In genomic region chr16:82639666-82640336, GRCh38 we compare ENCODE assay signal across 2 cellular contexts.
TF ChIP-seq lines count a peak whose summit lies in the region.

No MANE protein-coding gene starts in this region.

TF ChIP-seq in WTC11, 78 proteins besides CTCF, POLR2A, EP300 and RAD21:
- TF ChIP-seq, protein P1, sequence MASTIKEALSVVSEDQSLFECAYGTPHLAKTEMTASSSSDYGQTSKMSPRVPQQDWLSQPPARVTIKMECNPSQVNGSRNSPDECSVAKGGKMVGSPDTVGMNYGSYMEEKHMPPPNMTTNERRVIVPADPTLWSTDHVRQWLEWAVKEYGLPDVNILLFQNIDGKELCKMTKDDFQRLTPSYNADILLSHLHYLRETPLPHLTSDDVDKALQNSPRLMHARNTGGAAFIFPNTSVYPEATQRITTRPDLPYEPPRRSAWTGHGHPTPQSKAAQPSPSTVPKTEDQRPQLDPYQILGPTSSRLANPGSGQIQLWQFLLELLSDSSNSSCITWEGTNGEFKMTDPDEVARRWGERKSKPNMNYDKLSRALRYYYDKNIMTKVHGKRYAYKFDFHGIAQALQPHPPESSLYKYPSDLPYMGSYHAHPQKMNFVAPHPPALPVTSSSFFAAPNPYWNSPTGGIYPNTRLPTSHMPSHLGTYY (CRISPR knock-in tag; IDR thresholded peaks at IDR 0.05), result no peak
- no peak for TF ChIP-seq GTF2I (CRISPR knock-in tag; conservative IDR thresholded peaks at IDR 0.05)
- no peak for TF ChIP-seq CBFB (CRISPR knock-in tag; IDR thresholded peaks at IDR 0.05; ENCODE audit: low read depth)
- TF ChIP-seq TEAD1 (CRISPR knock-in tag; IDR thresholded peaks at IDR 0.05), result no peak
- TF ChIP-seq FOXK1 (CRISPR knock-in tag; IDR thresholded peaks at IDR 0.05), result no peak
- TF ChIP-seq KAT7 (CRISPR knock-in tag; IDR thresholded peaks at IDR 0.05; ENCODE audit: borderline replicate concordance), result no peak
- TF ChIP-seq SMAD4 (CRISPR knock-in tag; IDR thresholded peaks at IDR 0.05), result no peak
- no peak for TF ChIP-seq ATF6 (CRISPR knock-in tag; IDR thresholded peaks at IDR 0.05)
- TF ChIP-seq, protein P2, sequence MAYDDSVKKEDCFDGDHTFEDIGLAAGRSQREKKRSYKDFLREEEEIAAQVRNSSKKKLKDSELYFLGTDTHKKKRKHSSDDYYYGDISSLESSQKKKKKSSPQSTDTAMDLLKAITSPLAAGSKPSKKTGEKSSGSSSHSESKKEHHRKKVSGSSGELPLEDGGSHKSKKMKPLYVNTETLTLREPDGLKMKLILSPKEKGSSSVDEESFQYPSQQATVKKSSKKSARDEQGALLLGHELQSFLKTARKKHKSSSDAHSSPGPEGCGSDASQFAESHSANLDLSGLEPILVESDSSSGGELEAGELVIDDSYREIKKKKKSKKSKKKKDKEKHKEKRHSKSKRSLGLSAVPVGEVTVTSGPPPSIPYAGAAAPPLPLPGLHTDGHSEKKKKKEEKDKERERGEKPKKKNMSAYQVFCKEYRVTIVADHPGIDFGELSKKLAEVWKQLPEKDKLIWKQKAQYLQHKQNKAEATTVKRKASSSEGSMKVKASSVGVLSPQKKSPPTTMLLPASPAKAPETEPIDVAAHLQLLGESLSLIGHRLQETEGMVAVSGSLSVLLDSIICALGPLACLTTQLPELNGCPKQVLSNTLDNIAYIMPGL (CRISPR knock-in tag; IDR thresholded peaks at IDR 0.05), result no peak

TF ChIP-seq in H1, 55 proteins besides CTCF, POLR2A, EP300 and RAD21:
- no peak for TF ChIP-seq SUZ12 (IDR thresholded peaks at IDR 0.05; ENCODE audit: low read length)
- TF ChIP-seq SIX5 (IDR thresholded peaks at IDR 0.05; ENCODE audit: low read depth, low read length), result no peak
- no peak for TF ChIP-seq ASH2L (IDR thresholded peaks at IDR 0.05; ENCODE audit: low read length)
